18 cellular contexts compared by ENCODE assay signal in genomic region chr12:21416611-21417121, GRCh38. TPM values are rescaled to one million over a fixed set of nuclear protein-coding genes. Genes with fewer than 3 reads are reported as not detected.
A peak's percentile ranks its signal among the peaks of the same experiment; 100 is the strongest.
DNase-seq lines count a peak whose midpoint lies in the region; ATAC-seq and TF ChIP-seq lines count a peak whose summit lies in the region.
"Had no signal": no experiment of that assay in that cellular context is flagged by ENCODE, and none has a peak within 500 bp of the region (broad histone marks: within the 10 kb centered on the region; RNA-seq: fewer than 3 reads in every experiment).

No MANE protein-coding gene starts in this region.

- ATAC-seq in gastrocnemius medialis (no peak), GM19324 (IDR thresholded peaks at IDR 0.05; ENCODE audit: low FRiP score, unreplicated experiment) (no peak), HG03439 (IDR thresholded peaks at IDR 0.05; ENCODE audit: unreplicated experiment) (no peak)
- ATAC-seq: effector memory CD8-positive, alpha-beta T cell had no signal

- peaks cover 19% of the 10 kb centered on the region for H3K4me1 ChIP-seq in skeletal muscle satellite cell (ENCODE audit: control insufficient read depth, insufficient read depth, low read length)
- no peaks in the 10 kb centered on the region for H3K4me1 ChIP-seq in gastrocnemius medialis

- H3K4me2 ChIP-seq in skeletal muscle satellite cell (ENCODE audit: low read length): peak overlapping the region; percentile 19

- H3K27me3 ChIP-seq in kidney epithelial cell (ENCODE audit: control insufficient read depth, insufficient read depth, low read length) (no peaks in the 10 kb centered on the region), skeletal muscle satellite cell (ENCODE audit: control insufficient read depth, insufficient read depth, low read length) (no peaks in the 10 kb centered on the region), gastrocnemius medialis (no peaks in the 10 kb centered on the region)

- no peak for TF ChIP-seq POLR2A in gastrocnemius medialis (IDR thresholded peaks at IDR 0.05)

- no peaks in the 10 kb centered on the region for H3K36me3 ChIP-seq in kidney epithelial cell (ENCODE audit: control insufficient read depth, insufficient read depth, low read length)
- no peaks in the 10 kb centered on the region for H3K36me3 ChIP-seq in skeletal muscle satellite cell (ENCODE audit: insufficient read depth, low read length)
- no peaks in the 10 kb centered on the region for H3K36me3 ChIP-seq in gastrocnemius medialis

- no peak overlapping the region for H3K27ac ChIP-seq in gastrocnemius medialis
- H3K27ac ChIP-seq: 22Rv1 had no signal

- H3K4me3 ChIP-seq in astrocyte of the spinal cord (ENCODE audit: low read depth, low read length) (no peak overlapping the region), kidney epithelial cell (ENCODE audit: low read depth, low read length) (no peak overlapping the region), skeletal muscle satellite cell (ENCODE audit: low read length) (no peak overlapping the region), gastrocnemius medialis (no peak overlapping the region)

- TF ChIP-seq CTCF in astrocyte of the spinal cord (IDR thresholded peaks at IDR 0.05; ENCODE audit: low read depth, low read length) (no peak), kidney epithelial cell (IDR thresholded peaks at IDR 0.05; ENCODE audit: insufficient read depth, low read length, poor library complexity, severe bottlenecking) (no peak), gastrocnemius medialis (IDR thresholded peaks at IDR 0.05 in 4 of 5, conservative IDR thresholded peaks at IDR 0.05 in 1 of 5) (no peak)

- in situ Hi-C loops in astrocyte of the spinal cord (cut with HindIII; ENCODE audit: low sequenced_read_pairs): no loop called here
- in situ Hi-C loops in gastrocnemius medialis (cut with MboI; ENCODE audit: low sequenced_read_pairs in 4 of 4): no loop called here

- peak; percentile 25 for DNase-seq in NCI-H2171 (lab: John Stamatoyannopoulos, UW)
- DNase-seq in NCI-H2171 treated with DMSO at 0.1 percent for 48 hours (lab: John Stamatoyannopoulos, UW): no peak
- DNase-seq in astrocyte of the spinal cord (ENCODE audit: low read depth, low spot score): peak; percentile 48
- peak; percentile 54 for DNase-seq in kidney epithelial cell (ENCODE audit: low read depth)
- DNase-seq in gastrocnemius medialis: no peak
- DNase-seq: activated CD4-positive, alpha-beta T cell treated with anti-CD3 and anti-CD28 coated beads for 4 hours; CD4-positive, alpha-beta memory T cell; effector memory CD8-positive, alpha-beta T cell; NCI-H1105; SHP77; small intestine; stimulated activated naive CD4-positive, alpha-beta T cell had no signal

- no peaks in the 10 kb centered on the region for H3K9me3 ChIP-seq in skeletal muscle satellite cell (replicated peaks; ENCODE audit: low read length)
- H3K9me3 ChIP-seq in gastrocnemius medialis: no peaks in the 10 kb centered on the region

- intact Hi-C loops in gastrocnemius medialis (cut with DNase I; ENCODE audit: low total_unique reads): no loop called here

- H3K9ac ChIP-seq in skeletal muscle satellite cell (ENCODE audit: low read depth, low read length): peak overlapping the region; percentile 33

RNA-seq across cellular contexts. Expression of gene PYROXD1, which starts 20.8 kb away (rescaled TPM):
- total RNA-seq in kidney epithelial cell (13.9 and 17.3 TPM in 2 replicates), gastrocnemius medialis (10 to 100 TPM; 19.7 to 23.3 (median 22.1) TPM)
- total RNA-seq in skeletal muscle satellite cell (2012; rRNA removed): 10.7 and 13.2 TPM in 2 replicates

RNA-seq across cellular contexts. Expression of gene IAPP, which starts 44.0 kb away (rescaled TPM):
- total RNA-seq in kidney epithelial cell: not detected in 2 replicates
- not detected in 2 replicates for total RNA-seq in skeletal muscle satellite cell (2012; rRNA removed)
- total RNA-seq in gastrocnemius medialis: not detected
- total RNA-seq: CD4-positive, alpha-beta memory T cell; mesenteric fat pad; osteocyte had no signal

Comparison
In these comparisons a context has a peak if more than half of its experiments do, and no peak if none do; other contexts are left out.
1. DNase-seq: peak in NCI-H2171 (single experiment), astrocyte of the spinal cord (single experiment) and kidney epithelial cell (single experiment); none in NCI-H2171 treated with DMSO at 0.1 percent for 48 hours (single experiment) and gastrocnemius medialis (0 of 2).